Comparison of ENCODE assay signal across 1 cellular context in genomic region chr9:133989554-133990365, GRCh38.
TF ChIP-seq lines count a peak whose summit lies in the region.

No MANE protein-coding gene starts in this region.

TF ChIP-seq in HCT116, 20 proteins besides CTCF, POLR2A, EP300 and RAD21 (continued from another document):
- no peak for TF ChIP-seq ZBTB33 (IDR thresholded peaks at IDR 0.05; ENCODE audit: extremely low read depth, insufficient replicate concordance, low read length)
- TF ChIP-seq ZFX (IDR thresholded peaks at IDR 0.05): no peak
- TF ChIP-seq FOSL1 (IDR thresholded peaks at IDR 0.05; ENCODE audit: low read depth): no peak
TF ChIP-seq in HCT116: peak in this region for 0.
